Comparison of ENCODE assay signal across 12 cellular contexts in the genomic region with DNA sequence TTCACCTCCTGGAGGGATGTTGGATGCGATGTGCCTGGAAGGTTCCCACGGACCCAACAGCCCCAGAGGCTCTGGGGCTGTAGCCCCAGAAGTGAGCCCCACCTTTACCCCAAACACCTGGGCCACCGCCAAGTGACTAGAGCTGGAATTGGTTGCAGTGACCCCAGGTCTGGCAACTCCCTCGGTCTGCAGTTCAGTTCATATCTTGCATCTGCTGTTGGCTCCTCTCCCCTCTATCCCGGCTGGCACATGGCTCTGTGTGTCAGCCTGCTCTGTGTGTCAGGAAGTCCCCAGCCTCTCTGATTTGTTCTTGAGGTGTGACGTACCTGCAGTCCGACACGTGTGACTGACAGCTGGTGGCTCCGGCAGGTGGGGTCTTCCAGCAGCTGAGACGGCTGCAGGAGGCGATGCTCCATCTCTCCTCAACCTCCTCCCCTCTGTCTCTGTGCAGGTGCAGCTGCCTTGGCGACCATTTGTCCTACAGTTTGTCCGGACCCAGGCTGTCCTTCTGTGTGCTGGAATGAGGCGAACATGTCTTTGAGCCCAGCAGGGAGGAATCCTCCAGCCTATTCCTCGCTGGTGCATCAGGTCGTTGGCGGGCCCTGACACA. TPM values are rescaled to one million over a fixed set of nuclear protein-coding genes. Genes with fewer than 3 reads are reported as not detected.
"Had no signal": no experiment of that assay in that cellular context is flagged by ENCODE, and none has a peak within 500 bp of the region (broad histone marks: within the 10 kb centered on the region; RNA-seq: fewer than 3 reads in every experiment).

No MANE protein-coding gene starts in this region.

- ATAC-seq: foreskin keratinocyte had no signal

- H3K27me3 Mint-ChIP-seq: activated CD4-positive, alpha-beta memory T cell treated with anti-CD3 and anti-CD28 coated beads for 36 hours; activated naive CD4-positive, alpha-beta T cell treated with anti-CD3 and anti-CD28 coated beads, Interleukin-2, amount 50 U/mL, for 24 hours had no signal

- H3K4me1 ChIP-seq: breast epithelium, esophagus squamous epithelium, foreskin keratinocyte, vagina had no signal

- H3K4me3 ChIP-seq: breast epithelium, esophagus squamous epithelium, stomach, vagina had no signal

- H3K27ac ChIP-seq: breast epithelium, esophagus squamous epithelium, foreskin keratinocyte, stomach, vagina had no signal

- H3K27me3 ChIP-seq: vagina had no signal

- H3K36me3 ChIP-seq: breast epithelium, esophagus squamous epithelium, stomach, vagina had no signal

- DNase-seq: activated CD4-positive, alpha-beta memory T cell treated with anti-CD3 and anti-CD28 coated beads for 36 hours; anterior cingulate cortex; esophagus squamous epithelium; foreskin keratinocyte; immature natural killer cell; mesenchymal stem cell; nephron progenitor cell; stomach; T-helper 2 cell had no signal

- H3K4me3 Mint-ChIP-seq: activated CD4-positive, alpha-beta memory T cell treated with anti-CD3 and anti-CD28 coated beads for 36 hours; activated naive CD4-positive, alpha-beta T cell treated with anti-CD3 and anti-CD28 coated beads, Interleukin-2, amount 50 U/mL, for 24 hours; immature natural killer cell; nephron progenitor cell had no signal

- H3K4me1 Mint-ChIP-seq: activated naive CD4-positive, alpha-beta T cell treated with anti-CD3 and anti-CD28 coated beads, Interleukin-2, amount 50 U/mL, for 24 hours; immature natural killer cell had no signal

- H3K36me3 Mint-ChIP-seq: activated naive CD4-positive, alpha-beta T cell treated with anti-CD3 and anti-CD28 coated beads, Interleukin-2, amount 50 U/mL, for 24 hours; immature natural killer cell had no signal

- H3K27ac Mint-ChIP-seq: activated CD4-positive, alpha-beta memory T cell treated with anti-CD3 and anti-CD28 coated beads for 36 hours; activated naive CD4-positive, alpha-beta T cell treated with anti-CD3 and anti-CD28 coated beads, Interleukin-2, amount 50 U/mL, for 24 hours; immature natural killer cell; nephron progenitor cell had no signal

- H3K9me3 Mint-ChIP-seq: activated naive CD4-positive, alpha-beta T cell treated with anti-CD3 and anti-CD28 coated beads, Interleukin-2, amount 50 U/mL, for 24 hours had no signal

RNA-seq across cellular contexts. Expression of a gene that starts 38.7 kb away (rescaled TPM):
- total RNA-seq: foreskin keratinocyte had no signal
